ENCODE assay signal across 8 cellular contexts in genomic region chr13:110615322-110616102, GRCh38. TPM values are rescaled to one million over a fixed set of nuclear protein-coding genes. Genes with fewer than 3 reads are reported as not detected.
DNase-seq lines count a peak whose midpoint lies in the region; ATAC-seq and TF ChIP-seq lines count a peak whose summit lies in the region.

TSS of gene NAXD (plus strand) at chr13:110615545. CDS start at chr13:110615602, 57 bp downstream.

- TF ChIP-seq POLR2A in GM10847 (IDR thresholded peaks at IDR 0.05; ENCODE audit: extremely low read depth, insufficient read length), result peak; percentile 55
- TF ChIP-seq POLR2A in tibial nerve (IDR thresholded peaks at IDR 0.05), result peak in 1 of 2 donors; percentile 63

- peak; percentile 97 for DNase-seq in NCI-H1105 (lab: John Stamatoyannopoulos, UW)
- peak; percentile 63 for DNase-seq in T follicular helper cell (ENCODE audit: low read depth)
- DNase-seq in adipocyte (ENCODE audit: low read depth), result peak; percentile 97
- DNase-seq in cardiac muscle cell (ENCODE audit: low read depth in 1 of 2, low spot score in 1 of 2), result peak; percentile 87 to 97
- peak; percentile 76 to 84 for DNase-seq in tibial nerve (ENCODE audit: low spot score in 2 of 2)

- H3K79me2 ChIP-seq in parathyroid adenoma, result peaks cover 20% of the 10 kb centered on the region

- 1% methylated on average over 50 to 71 of the region's 95 CpGs for WGBS in tibial nerve, 2 donors

- H3K4me2 ChIP-seq in parathyroid adenoma (ENCODE audit: low read length), result peak within 1 kb of the TSS; percentile 93

- H3K4me3 ChIP-seq in adipocyte (ENCODE audit: low read length) (peak within 1 kb of the TSS; percentile 93), cardiac muscle cell (peak within 1 kb of the TSS; percentile 76), parathyroid adenoma (ENCODE audit: low read depth, low read length) (peak within 1 kb of the TSS; percentile 69), tibial nerve (peak within 1 kb of the TSS; percentile 71 to 94 (median 88))

- H3K4me1 ChIP-seq in adipocyte (ENCODE audit: control insufficient read depth, insufficient read depth, low read length) (peaks cover 36% of the 10 kb centered on the region), cardiac muscle cell (ENCODE audit: low read depth) (peaks cover 13% of the 10 kb centered on the region), parathyroid adenoma (peaks cover 14% of the 10 kb centered on the region), tibial nerve (peaks cover 0 to 42% (median 22%) of the 10 kb centered on the region in 4 donors)

- TF ChIP-seq CTCF in cardiac muscle cell (IDR thresholded peaks at IDR 0.05; ENCODE audit: low read depth, low read length) (no peak), parathyroid adenoma (IDR thresholded peaks at IDR 0.05) (no peak), tibial nerve (IDR thresholded peaks at IDR 0.05) (peak in 2 of 5 experiments; percentile 4 to 47)

- H3K9me3 ChIP-seq in adipocyte (ENCODE audit: control insufficient read depth, low read length) (no peaks in the 10 kb centered on the region), cardiac muscle cell (ENCODE audit: low read depth) (no peaks in the 10 kb centered on the region), parathyroid adenoma (ENCODE audit: control insufficient read depth, low read length) (no peaks in the 10 kb centered on the region), tibial nerve (no peaks in the 10 kb centered on the region)

- TF ChIP-seq EP300 in tibial nerve (IDR thresholded peaks at IDR 0.05), result peak; percentile 77 to 89

- peak; percentile 82 for ATAC-seq in HG02623 (IDR thresholded peaks at IDR 0.05; ENCODE audit: unreplicated experiment)

- H3K9ac ChIP-seq in adipocyte (ENCODE audit: low read length), result peak within 1 kb of the TSS; percentile 93
- peak within 1 kb of the TSS; percentile 67 for H3K9ac ChIP-seq in parathyroid adenoma

- H3K36me3 ChIP-seq in adipocyte (ENCODE audit: control insufficient read depth, insufficient read depth, low read length, severe bottlenecking) (no peaks in the 10 kb centered on the region), cardiac muscle cell (no peaks in the 10 kb centered on the region), parathyroid adenoma (ENCODE audit: control insufficient read depth, insufficient read depth, low read length) (no peaks in the 10 kb centered on the region), tibial nerve (no peaks in the 10 kb centered on the region)

- H3K27ac ChIP-seq in cardiac muscle cell (peak within 1 kb of the TSS; percentile 71), parathyroid adenoma (peak within 1 kb of the TSS; percentile 76), tibial nerve (peak within 1 kb of the TSS; percentile 77 to 92 (median 86))

- peak within 1 kb of the TSS; percentile 95 for H2AFZ ChIP-seq in parathyroid adenoma

- H3K27me3 ChIP-seq in adipocyte (replicated peaks; ENCODE audit: control insufficient read depth, insufficient read depth, low read length), result no peaks in the 10 kb centered on the region
- no peaks in the 10 kb centered on the region for H3K27me3 ChIP-seq in cardiac muscle cell
- no peaks in the 10 kb centered on the region for H3K27me3 ChIP-seq in parathyroid adenoma (ENCODE audit: control insufficient read depth, insufficient read depth, low read length)
- H3K27me3 ChIP-seq in tibial nerve, result peaks cover 0 to 8% of the 10 kb centered on the region in 2 donors

RNA-seq across cellular contexts. Expression of gene NAXD, which starts in this region (rescaled TPM):
- total RNA-seq in cardiac muscle cell (32.8 and 36.8 TPM in 2 replicates), tibial nerve (10 to 100 TPM; 27.6 to 45.7 (median 38.5) TPM)
- 40.7 and 48.9 TPM in 2 replicates for polyA plus RNA-seq in cardiac muscle cell

Comparison
In these comparisons a context has a peak if more than half of its experiments do, and no peak if none do; other contexts are left out.
1. Peak in every context shown above with its lines: DNase-seq, ATAC-seq, H3K4me3 ChIP-seq and H3K27ac ChIP-seq.